ENCODE assay signal across 8 cellular contexts in the genomic region with DNA sequence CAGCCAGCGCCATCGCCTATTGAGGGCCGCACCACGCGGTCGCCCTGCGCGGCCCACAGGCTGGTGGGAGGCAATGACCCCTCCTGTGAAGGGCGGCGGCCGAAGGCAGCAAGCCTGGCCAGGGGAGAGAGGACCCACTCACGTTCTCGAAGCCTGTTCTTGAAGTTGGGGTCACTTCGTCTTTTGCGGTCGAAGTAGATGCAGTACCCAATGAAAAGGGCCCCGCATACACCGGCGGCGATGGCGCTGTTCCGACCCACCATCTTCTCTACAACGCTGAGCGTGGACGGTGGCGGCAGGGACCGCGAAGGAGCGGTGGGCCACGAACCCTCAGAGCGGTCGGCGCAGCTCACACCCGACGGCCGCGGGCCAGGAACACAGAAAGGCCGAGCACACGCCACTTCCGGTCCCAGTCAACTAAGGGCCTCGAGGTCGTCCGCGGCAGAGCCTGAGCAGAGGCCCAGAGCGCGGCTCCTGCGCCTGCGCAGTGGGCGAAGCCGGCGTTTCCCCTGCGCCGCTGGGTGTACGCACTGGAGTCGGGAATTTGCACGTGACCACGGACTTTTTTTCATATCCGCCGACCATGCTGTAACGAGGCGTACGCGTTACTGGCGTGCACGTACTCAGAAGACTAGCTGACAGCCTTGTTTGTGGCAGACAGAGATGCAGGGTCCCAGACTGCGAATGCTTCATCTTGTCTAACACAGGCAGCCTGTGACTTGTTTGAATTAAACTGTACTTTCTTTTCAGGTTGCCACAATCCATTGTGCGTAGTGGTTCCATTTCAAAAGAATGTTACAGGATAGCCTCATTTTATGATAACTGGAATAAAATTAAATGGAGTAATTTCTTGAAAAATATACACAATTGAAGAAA. TPM values are rescaled to one million over a fixed set of nuclear protein-coding genes. Genes with fewer than 3 reads are reported as not detected.
DNase-seq lines count a peak whose midpoint lies in the region; ATAC-seq and TF ChIP-seq lines count a peak whose summit lies in the region.

TOMM20 (minus strand) TSS at position 385 of the 876 bp plus-strand sequence; CDS start at position 263, 122 bp downstream.

- no peaks in the 10 kb centered on the region for H3K27me3 Mint-ChIP-seq in activated T-helper 17 cell treated with anti-CD3 and anti-CD28 coated beads, Interleukin-2, amount 50 U/mL, for 72 hours
- H3K27me3 Mint-ChIP-seq in natural killer cell treated with Interleukin-12 subunit alpha and Interleukin-12 subunit beta and Interleukin-15 and Interleukin-18, amount 100 ng/mL, for 72 hours: no peaks in the 10 kb centered on the region

- ATAC-seq in activated T-helper 17 cell treated with anti-CD3 and anti-CD28 coated beads, Interleukin-2, amount 50 U/mL, for 72 hours (replicated peaks): peak; percentile 94
- peak; percentile 98 for ATAC-seq in natural killer cell treated with Interleukin-12 subunit alpha and Interleukin-12 subunit beta and Interleukin-15 and Interleukin-18, amount 100 ng/mL, for 72 hours
- ATAC-seq in stimulated activated naive CD8-positive, alpha-beta T cell treated with anti-CD3 and anti-CD28 coated beads, Interleukin-15, Interleukin-2, amounts not matched to agents 100 U/mL and 50 U/mL, for 24 hours: peak; percentile 97

- peak within 1 kb of the TSS; percentile 100 for H3K4me3 Mint-ChIP-seq in activated T-helper 17 cell treated with anti-CD3 and anti-CD28 coated beads, Interleukin-2, amount 50 U/mL, for 72 hours
- peak within 1 kb of the TSS; percentile 97 for H3K4me3 Mint-ChIP-seq in natural killer cell treated with Interleukin-12 subunit alpha and Interleukin-12 subunit beta and Interleukin-15 and Interleukin-18, amount 100 ng/mL, for 72 hours

- POLR2A ChIA-PET in RWPE1 (lab: Yijun Ruan, JAX; ENCODE audit: low non-redundant PET): interaction anchor here (0.5 to 0.6 kb wide), 2 partner anchors 30 to 302 kb away, joined by 4 read pairs; no protein-coding TSS in a partner anchor

- no peak for TF ChIP-seq CTCF in LNCaP clone FGC (IDR thresholded peaks at IDR 0.05; ENCODE audit: control insufficient read depth, extremely low read depth, insufficient read depth)
- TF ChIP-seq CTCF in RWPE1 (conservative IDR thresholded peaks at IDR 0.05; ENCODE audit: low read depth): no peak

- CTCF ChIA-PET in RWPE1 (lab: Yijun Ruan, JAX): interaction anchor here (0.6 kb wide), 1 partner anchor 514 kb away, joined by 3 read pairs; no protein-coding TSS in a partner anchor

- no peaks in the 10 kb centered on the region for H3K9me3 Mint-ChIP-seq in activated T-helper 17 cell treated with anti-CD3 and anti-CD28 coated beads, Interleukin-2, amount 50 U/mL, for 72 hours
- H3K9me3 Mint-ChIP-seq in natural killer cell treated with Interleukin-12 subunit alpha and Interleukin-12 subunit beta and Interleukin-15 and Interleukin-18, amount 100 ng/mL, for 72 hours: no peaks in the 10 kb centered on the region

- DNase-seq in EH (ENCODE audit: low read depth): peak; percentile 98
- peak; percentile 92 for DNase-seq in GOT3 (lab: John Stamatoyannopoulos, UW)
- DNase-seq in LNCaP clone FGC (ENCODE audit: low read depth): peak; percentile 97
- DNase-seq in RWPE1 (ENCODE audit: low spot score): peak; percentile 96
- peak; percentile 98 for DNase-seq in fibroblast of peridontal ligament (ENCODE audit: extremely low read depth)
- peak; percentile 97 for DNase-seq in natural killer cell treated with Interleukin-12 subunit alpha and Interleukin-12 subunit beta and Interleukin-15 and Interleukin-18, amount 100 ng/mL, for 72 hours (ENCODE audit: low spot score)
- DNase-seq in stimulated activated naive CD8-positive, alpha-beta T cell treated with anti-CD3 and anti-CD28 coated beads, Interleukin-15, Interleukin-2, amounts not matched to agents 100 U/mL and 50 U/mL, for 24 hours: peak; percentile 95

- peak within 1 kb of the TSS; percentile 85 for H3K27ac ChIP-seq in RWPE1

- H3K36me3 Mint-ChIP-seq in activated T-helper 17 cell treated with anti-CD3 and anti-CD28 coated beads, Interleukin-2, amount 50 U/mL, for 72 hours (ENCODE audit: low read depth): peaks cover 83% of the 10 kb centered on the region
- peaks cover 15% of the 10 kb centered on the region for H3K36me3 Mint-ChIP-seq in natural killer cell treated with Interleukin-12 subunit alpha and Interleukin-12 subunit beta and Interleukin-15 and Interleukin-18, amount 100 ng/mL, for 72 hours

- peaks cover 13% of the 10 kb centered on the region for H3K4me1 Mint-ChIP-seq in activated T-helper 17 cell treated with anti-CD3 and anti-CD28 coated beads, Interleukin-2, amount 50 U/mL, for 72 hours
- H3K4me1 Mint-ChIP-seq in natural killer cell treated with Interleukin-12 subunit alpha and Interleukin-12 subunit beta and Interleukin-15 and Interleukin-18, amount 100 ng/mL, for 72 hours (ENCODE audit: low read depth in 2 of 2): peaks cover 36 to 43% of the 10 kb centered on the region in 2 donors

- peak within 1 kb of the TSS; percentile 91 for H3K4me3 ChIP-seq in LNCaP clone FGC (ENCODE audit: low read depth, low read length)

- peak within 1 kb of the TSS; percentile 99 for H3K27ac Mint-ChIP-seq in activated T-helper 17 cell treated with anti-CD3 and anti-CD28 coated beads, Interleukin-2, amount 50 U/mL, for 72 hours
- H3K27ac Mint-ChIP-seq in natural killer cell treated with Interleukin-12 subunit alpha and Interleukin-12 subunit beta and Interleukin-15 and Interleukin-18, amount 100 ng/mL, for 72 hours: peak within 1 kb of the TSS; percentile 98 to 100

RNA-seq across cellular contexts. Expression of gene TOMM20, which starts in this region (rescaled TPM):
- 100 to 1,000 TPM; 110 to 117 TPM for total RNA-seq in activated T-helper 17 cell treated with anti-CD3 and anti-CD28 coated beads, Interleukin-2, amount 50 U/mL, for 72 hours
- 10 to 100 TPM; 85.7 to 89.6 TPM for total RNA-seq in natural killer cell treated with Interleukin-12 subunit alpha and Interleukin-12 subunit beta and Interleukin-15 and Interleukin-18, amount 100 ng/mL, for 72 hours

Comparison
In these comparisons a context has a peak if more than half of its experiments do, and no peak if none do; other contexts are left out.
1. Peak in every context shown above with its lines: DNase-seq, ATAC-seq, H3K4me3 ChIP-seq and H3K27ac ChIP-seq.